In genomic region chr16:3020604-3021448, GRCh38 we compare ENCODE assay signal across 8 cellular contexts. TPM values are rescaled to one million over a fixed set of nuclear protein-coding genes. Genes with fewer than 3 reads are reported as not detected.
A peak's percentile ranks its signal among the peaks of the same experiment; 100 is the strongest.
DNase-seq lines count a peak whose midpoint lies in the region; ATAC-seq and TF ChIP-seq lines count a peak whose summit lies in the region.

No MANE protein-coding gene starts in this region.

- in situ Hi-C loops in Panc1 (cut with HindIII; ENCODE audit: low pct_unique_long_range_greater_than_20kb, low sequenced_read_pairs), result no loop called here

- no TSS peak for BruUV-seq in Panc1 (replicated peaks; lab: Mats Ljungman, UMichigan)

- H3K4me1 ChIP-seq in Panc1 (ENCODE audit: control insufficient read depth, insufficient read depth, low read length) (peaks cover 16% of the 10 kb centered on the region), gastroesophageal sphincter (peaks cover 0 to 69% (median 25%) of the 10 kb centered on the region in 3 donors), neutrophil (ENCODE audit: control insufficient read depth in 1 of 2, insufficient read depth in 1 of 2, low read depth in 1 of 2, low read length in 1 of 2) (peaks cover 52 to 66% of the 10 kb centered on the region in 2 experiments), urinary bladder (ENCODE audit: insufficient read depth) (peaks cover 2% of the 10 kb centered on the region)

- no peak for TF ChIP-seq EP300 in gastroesophageal sphincter (IDR thresholded peaks at IDR 0.05)

- H3K36me3 ChIP-seq in Panc1 (ENCODE audit: control insufficient read depth, insufficient read depth, low read length), result peaks cover 9% of the 10 kb centered on the region
- H3K36me3 ChIP-seq in gastroesophageal sphincter, result peaks cover 0 to 5% of the 10 kb centered on the region in 2 donors
- peaks cover 14% of the 10 kb centered on the region for H3K36me3 ChIP-seq in neutrophil
- no peaks in the 10 kb centered on the region for H3K36me3 ChIP-seq in urinary bladder (ENCODE audit: insufficient read depth)

- H3K9me3 Mint-ChIP-seq in activated naive CD4-positive, alpha-beta T cell treated with anti-CD3 and anti-CD28 coated beads, Interleukin-2, amount 10 ng/mL, durations not matched to agents 7 days and 5 days, result no peaks in the 10 kb centered on the region

- H3K4me3 Mint-ChIP-seq in activated naive CD4-positive, alpha-beta T cell treated with anti-CD3 and anti-CD28 coated beads, Interleukin-2, amount 10 ng/mL, durations not matched to agents 7 days and 5 days, result peak overlapping the region; percentile 90

- 0% methylated on average over 1 of the region's 57 CpGs for WGBS in gastroesophageal sphincter (ENCODE audit: low coverage in 1 of 2), 2 donors
- WGBS in urinary bladder, result under 1% methylated on average over 57 of the region's 57 CpGs

- peaks cover 57% of the 10 kb centered on the region for H3K4me1 Mint-ChIP-seq in activated naive CD4-positive, alpha-beta T cell treated with anti-CD3 and anti-CD28 coated beads, Interleukin-2, amount 10 ng/mL, durations not matched to agents 7 days and 5 days

- H3K27ac ChIP-seq in Panc1 (ENCODE audit: low read length) (peak overlapping the region; percentile 99), gastroesophageal sphincter (peak overlapping the region; percentile 93 to 97 (median 96)), neutrophil (peak overlapping the region; percentile 90), urinary bladder (ENCODE audit: low read depth) (peak overlapping the region; percentile 89)

- peaks cover 8% of the 10 kb centered on the region for H3K36me3 Mint-ChIP-seq in activated naive CD4-positive, alpha-beta T cell treated with anti-CD3 and anti-CD28 coated beads, Interleukin-2, amount 10 ng/mL, durations not matched to agents 7 days and 5 days

- ATAC-seq in Panc1, result peak; percentile 26
- ATAC-seq in gastroesophageal sphincter, result peak; percentile 60
- no peak for ATAC-seq in GM18909 (IDR thresholded peaks at IDR 0.05; ENCODE audit: poor library complexity, unreplicated experiment)

- peak overlapping the region; percentile 52 for H3K27ac Mint-ChIP-seq in activated naive CD4-positive, alpha-beta T cell treated with anti-CD3 and anti-CD28 coated beads, Interleukin-2, amount 10 ng/mL, durations not matched to agents 7 days and 5 days

- CTCF ChIA-PET in Panc1 (lab: Charles Lee), result interaction anchor here (0.5 to 1.2 kb wide), 3 partner anchors 8 to 246 kb away, joined by 3 to 5 read pairs (median 5); no protein-coding TSS in a partner anchor
- CTCF ChIA-PET in activated naive CD4-positive, alpha-beta T cell treated with anti-CD3 and anti-CD28 coated beads, Interleukin-2, amount 10 ng/mL, durations not matched to agents 7 days and 5 days (lab: Charles Lee), result interaction anchor here (1.1 to 18.9 kb wide), 4 partner anchors 9 to 108 kb away, joined by 3 to 300 read pairs (median 23); partner anchors contain the start of gene CLDN9

- intact Hi-C loops in Panc1 (cut with micrococcal nuclease; ENCODE audit: unreplicated experiment), result no loop called here

- POLR2A ChIA-PET in Panc1 (lab: Charles Lee), result interaction anchor here (0.6 kb wide), 2 partner anchors 20 to 1135 kb away, joined by 5 to 10 read pairs; no protein-coding TSS in a partner anchor

- H3K27me3 ChIP-seq in Panc1 (ENCODE audit: control insufficient read depth, insufficient read depth, low read length) (no peaks in the 10 kb centered on the region), gastroesophageal sphincter (peaks cover 33% of the 10 kb centered on the region), neutrophil (peaks cover 22% of the 10 kb centered on the region)

- peak; percentile 89 for DNase-seq in H4 (ENCODE audit: low spot score)
- peak; percentile 69 for DNase-seq in Panc1 (ENCODE audit: low read depth, low spot score)
- DNase-seq in activated naive CD4-positive, alpha-beta T cell treated with anti-CD3 and anti-CD28 coated beads, Interleukin-2, amount 10 ng/mL, durations not matched to agents 7 days and 5 days, result peak; percentile 66
- DNase-seq in NCI-H128 (lab: John Stamatoyannopoulos, UW; ENCODE audit: unreplicated experiment), result no peak

- H3K4me3 ChIP-seq in Panc1 (ENCODE audit: low read depth in 2 of 2, low read length in 2 of 2) (peak overlapping the region; percentile 94 to 95), gastroesophageal sphincter (peak overlapping the region; percentile 60 to 73), neutrophil (ENCODE audit: low read depth in 1 of 2, low read length in 1 of 2) (peak overlapping the region; percentile 83 to 95), urinary bladder (ENCODE audit: low read depth, low read length) (peak overlapping the region; percentile 48)

- peaks cover 51% of the 10 kb centered on the region for H3K27me3 Mint-ChIP-seq in activated naive CD4-positive, alpha-beta T cell treated with anti-CD3 and anti-CD28 coated beads, Interleukin-2, amount 10 ng/mL, durations not matched to agents 7 days and 5 days

- TF ChIP-seq CTCF in Panc1 (IDR thresholded peaks at IDR 0.05), result no peak
- no peak for TF ChIP-seq CTCF in gastroesophageal sphincter (IDR thresholded peaks at IDR 0.05)
- no peak for TF ChIP-seq CTCF in neutrophil (IDR thresholded peaks at IDR 0.05)

- TF ChIP-seq POLR2A in gastroesophageal sphincter (IDR thresholded peaks at IDR 0.05), result no peak

- H3K9me3 ChIP-seq in Panc1 (ENCODE audit: control insufficient read depth, insufficient read depth, low read depth, low read length), result no peaks in the 10 kb centered on the region
- H3K9me3 ChIP-seq in gastroesophageal sphincter, result no peaks in the 10 kb centered on the region
- no peaks in the 10 kb centered on the region for H3K9me3 ChIP-seq in neutrophil

RNA-seq across cellular contexts. Expression of gene TNFRSF12A, which starts 0.7 kb away (rescaled TPM):
- total RNA-seq in H4 (2014; rRNA removed; shearing (Covaris generic)), result 312 and 417 TPM in 2 replicates
- 156 TPM for total RNA-seq in Panc1 (2021; ENCODE audit: unreplicated experiment)
- polyA plus RNA-seq in Panc1 (2012; ENCODE audit: insufficient read length), result 172 TPM
- 100 to 1,000 TPM in 2 of 4 donors, 10 to 100 TPM in 2; 26.0 to 135 (median 72.2) TPM for total RNA-seq in gastroesophageal sphincter
- total RNA-seq in urinary bladder, result 20.1 TPM
- polyA plus RNA-seq in urinary bladder, result 16.2 TPM

RNA-seq across cellular contexts. Expression of gene CLDN6, which starts 2.8 kb away (rescaled TPM):
- 2.0 TPM in 1 of 2 replicates, not detected in the other for total RNA-seq in H4 (2014; rRNA removed; shearing (Covaris generic))
- 1.2 TPM for total RNA-seq in Panc1 (2021; ENCODE audit: unreplicated experiment)
- polyA plus RNA-seq in Panc1 (2012; ENCODE audit: insufficient read length), result 1.1 TPM
- not detected for total RNA-seq in gastroesophageal sphincter
- not detected for total RNA-seq in urinary bladder
- not detected for polyA plus RNA-seq in urinary bladder

RNA-seq across cellular contexts. Expression of gene HCFC1R1, which starts 2.9 kb away (rescaled TPM):
- 64.6 and 93.1 TPM in 2 replicates for total RNA-seq in H4 (2014; rRNA removed; shearing (Covaris generic))
- total RNA-seq in Panc1 (2021; ENCODE audit: unreplicated experiment), result 67.3 TPM
- polyA plus RNA-seq in Panc1 (2012; ENCODE audit: insufficient read length), result 179 TPM
- 10 to 100 TPM; 20.1 to 94.9 (median 40.5) TPM for total RNA-seq in gastroesophageal sphincter
- total RNA-seq in urinary bladder, result 29.1 TPM
- polyA plus RNA-seq in urinary bladder, result 91.8 TPM

RNA-seq across cellular contexts. Expression of gene THOC6, which starts 3.0 kb away (rescaled TPM):
- 43.5 and 48.2 TPM in 2 replicates for total RNA-seq in H4 (2014; rRNA removed; shearing (Covaris generic))
- total RNA-seq in Panc1 (2021; ENCODE audit: unreplicated experiment), result 56.7 TPM
- 65.2 TPM for polyA plus RNA-seq in Panc1 (2012; ENCODE audit: insufficient read length)
- 10 to 100 TPM; 17.6 to 28.2 (median 25.0) TPM for total RNA-seq in gastroesophageal sphincter
- 9.8 TPM for total RNA-seq in urinary bladder
- 22.8 TPM for polyA plus RNA-seq in urinary bladder

RNA-seq across cellular contexts. Expression of gene CLDN9, which starts 8.1 kb away (rescaled TPM):
- total RNA-seq in H4 (2014; rRNA removed; shearing (Covaris generic)), result not detected in 2 replicates
- 1.6 TPM for total RNA-seq in Panc1 (2021; ENCODE audit: unreplicated experiment)
- 1.3 TPM for polyA plus RNA-seq in Panc1 (2012; ENCODE audit: insufficient read length)
- total RNA-seq in gastroesophageal sphincter, result under 1 TPM in 2 of 4 donors, not detected in 2; 0.32 to 0.39 TPM
- total RNA-seq in urinary bladder, result not detected
- polyA plus RNA-seq in urinary bladder, result 0.04 TPM
